9 cellular contexts compared by ENCODE assay signal in genomic region chr12:126936181-126936851, GRCh38.
DNase-seq lines count a peak whose midpoint lies in the region; ATAC-seq, FAIRE-seq and TF ChIP-seq lines count a peak whose summit lies in the region.
"Had no signal": no experiment of that assay in that cellular context is flagged by ENCODE, and none has a peak within 500 bp of the region (broad histone marks: within the 10 kb centered on the region; RNA-seq: fewer than 3 reads in every experiment).

No MANE protein-coding gene starts in this region.

- H3K27me3 ChIP-seq in gastroesophageal sphincter: no peaks in the 10 kb centered on the region
- no peaks in the 10 kb centered on the region for H3K27me3 ChIP-seq in small intestine (ENCODE audit: control insufficient read depth in 2 of 2, insufficient read depth in 2 of 2, low read length in 2 of 2)
- H3K27me3 ChIP-seq in CD4-positive, alpha-beta memory T cell (ENCODE audit: insufficient read depth, low read length): no peaks in the 10 kb centered on the region

- TF ChIP-seq EP300 in gastroesophageal sphincter (IDR thresholded peaks at IDR 0.05): no peak

- FAIRE-seq in small intestine (lab: Jason Lieb, UNC): no peak

- TF ChIP-seq CTCF in gastroesophageal sphincter (IDR thresholded peaks at IDR 0.05): no peak

- TF ChIP-seq POLR2A in gastroesophageal sphincter (IDR thresholded peaks at IDR 0.05): no peak

- H3K36me3 Mint-ChIP-seq in CD4-positive, alpha-beta memory T cell: no peaks in the 10 kb centered on the region

- H3K27ac ChIP-seq in gastroesophageal sphincter: peak overlapping the region in 1 of 4 donors; percentile 41
- H3K27ac ChIP-seq in small intestine (ENCODE audit: low read depth in 1 of 2, low read length in 1 of 2): no peak overlapping the region
- no peak overlapping the region for H3K27ac ChIP-seq in CD4-positive, alpha-beta memory T cell (ENCODE audit: low read depth, low read length)

- intact Hi-C loops in CD4-positive, alpha-beta memory T cell (cut with micrococcal nuclease): no loop called here

- H3K4me1 Mint-ChIP-seq in CD4-positive, alpha-beta memory T cell: peaks cover 0 to 5% (median 2%) of the 10 kb centered on the region in 4 donors

- POLR2A ChIA-PET in CD4-positive, alpha-beta memory T cell (lab: Charles Lee; ENCODE audit: partially characterized antibody): no interaction called here

- H3K36me3 ChIP-seq in gastroesophageal sphincter: no peaks in the 10 kb centered on the region
- H3K36me3 ChIP-seq in small intestine (ENCODE audit: control insufficient read depth in 2 of 2, insufficient read depth in 2 of 2, low read length in 2 of 2): no peaks in the 10 kb centered on the region
- no peaks in the 10 kb centered on the region for H3K36me3 ChIP-seq in CD4-positive, alpha-beta memory T cell (ENCODE audit: insufficient read depth, low read length)

- peak overlapping the region in 2 of 8 donors; percentile 7 to 10 for H3K4me3 Mint-ChIP-seq in CD4-positive, alpha-beta memory T cell

- DNase-seq in OCI-M1 (lab: John Stamatoyannopoulos, UW) (peak; percentile 52), small intestine (peak; percentile 11), NCI-H2081 treated with DMSO at 0.1 percent for 48 hours (lab: John Stamatoyannopoulos, UW) (no peak)
- no peak for DNase-seq in CD4-positive, alpha-beta memory T cell
- no peak for DNase-seq in activated naive CD4-positive, alpha-beta T cell (lab: John Stamatoyannopoulos, UW)
- no peak for DNase-seq in stimulated activated CD4-positive, alpha-beta T cell treated with anti-CD3 and anti-CD28 coated beads, Interleukin-15, amount 100 ng/mL, for 24 hours
- DNase-seq: activated CD8-positive, alpha-beta memory T cell treated with anti-CD3 and anti-CD28 coated beads, Interleukin-2, amount 50 U/mL, for 48 hours had no signal

- H3K9me3 ChIP-seq in gastroesophageal sphincter (no peaks in the 10 kb centered on the region), small intestine (ENCODE audit: control insufficient read depth, low read depth) (no peaks in the 10 kb centered on the region)
- no peaks in the 10 kb centered on the region for H3K9me3 ChIP-seq in CD4-positive, alpha-beta memory T cell (ENCODE audit: control insufficient read depth in 1 of 2, low read length in 2 of 2)

- H3K4me3 ChIP-seq in gastroesophageal sphincter (no peak overlapping the region), small intestine (ENCODE audit: low read depth in 1 of 2, low read length in 2 of 2) (no peak overlapping the region)
- H3K4me3 ChIP-seq in CD4-positive, alpha-beta memory T cell (ENCODE audit: low read length in 2 of 2): no peak overlapping the region

- H3K27me3 Mint-ChIP-seq in CD4-positive, alpha-beta memory T cell: peaks cover 2 to 5% of the 10 kb centered on the region in 2 donors

- H3K4me1 ChIP-seq in gastroesophageal sphincter (peaks cover 0 to 9% (median 0%) of the 10 kb centered on the region in 3 donors), small intestine (ENCODE audit: control insufficient read depth in 2 of 2, insufficient read depth in 1 of 2, low read depth in 1 of 2, low read length in 1 of 2) (no peaks in the 10 kb centered on the region)
- H3K4me1 ChIP-seq in CD4-positive, alpha-beta memory T cell (ENCODE audit: insufficient read depth, low read length): peaks cover 4% of the 10 kb centered on the region

- no peak overlapping the region for H3K27ac Mint-ChIP-seq in CD4-positive, alpha-beta memory T cell

- peaks cover 1 to 10% (median 2%) of the 10 kb centered on the region in 8 donors for H3K9me3 Mint-ChIP-seq in CD4-positive, alpha-beta memory T cell

- ATAC-seq in GM21360 (IDR thresholded peaks at IDR 0.05; ENCODE audit: unreplicated experiment) (peak; percentile 54), gastroesophageal sphincter (peak; percentile 79)

- CTCF ChIA-PET in CD4-positive, alpha-beta memory T cell (lab: Charles Lee; ENCODE audit: partially characterized antibody): no interaction called here

- 62 to 77% methylated on average over 6 to 7 of the region's 11 CpGs for WGBS in gastroesophageal sphincter (ENCODE audit: low coverage in 1 of 2), 2 donors
- 54 to 69% (median 56%) methylated on average over 11 of the region's 11 CpGs for WGBS in small intestine, 3 donors

Comparison
In these comparisons a context has a peak if more than half of its experiments do, and no peak if none do; other contexts are left out.
1. DNase-seq: peak in OCI-M1 (single experiment) and small intestine (single experiment); none in CD4-positive, alpha-beta memory T cell (0 of 5), activated naive CD4-positive, alpha-beta T cell (0 of 4), NCI-H2081 treated with DMSO at 0.1 percent for 48 hours (single experiment) and stimulated activated CD4-positive, alpha-beta T cell treated with anti-CD3 and anti-CD28 coated beads, Interleukin-15, amount 100 ng/mL, for 24 hours (single experiment).